Comparison of ENCODE assay signal across 15 cellular contexts in genomic region chr5:88183255-88183654, GRCh38.
"Had no signal": no experiment of that assay in that cellular context is flagged by ENCODE, and none has a peak within 500 bp of the region (broad histone marks: within the 10 kb centered on the region; RNA-seq: fewer than 3 reads in every experiment).

No MANE protein-coding gene starts in this region.

- H3K4me3 ChIP-seq: esophagus muscularis mucosa, heart right ventricle, smooth muscle cell had no signal

- H3K4me2 ChIP-seq: smooth muscle cell had no signal

- H3K27ac Mint-ChIP-seq: activated CD4-positive, alpha-beta memory T cell treated with anti-CD3 and anti-CD28 coated beads for 36 hours; activated T-helper 2 cell treated with anti-CD3 and anti-CD28 coated beads, Interferon-gamma antibody, Interleukin-2, Interleukin-4, amounts not matched to agents 10 μg/mL and 5 μg/mL and 100 μg/mL, durations not matched to agents 14 hours and 24 hours and 36 hours; naive thymus-derived CD4-positive, alpha-beta T cell; type B pancreatic cell had no signal

- H3K27ac ChIP-seq: brain microvascular endothelial cell, esophagus muscularis mucosa, heart right ventricle had no signal

- H3K4me3 Mint-ChIP-seq: activated CD4-positive, alpha-beta memory T cell treated with anti-CD3 and anti-CD28 coated beads for 36 hours; naive thymus-derived CD4-positive, alpha-beta T cell; type B pancreatic cell had no signal

- H3K4me1 Mint-ChIP-seq: naive thymus-derived CD4-positive, alpha-beta T cell had no signal

- H3K4me1 ChIP-seq: esophagus muscularis mucosa, heart right ventricle had no signal

- H3K27me3 Mint-ChIP-seq: activated CD4-positive, alpha-beta memory T cell treated with anti-CD3 and anti-CD28 coated beads for 36 hours; type B pancreatic cell had no signal

- H3K36me3 ChIP-seq: brain microvascular endothelial cell had no signal

- H3K27me3 ChIP-seq: brain microvascular endothelial cell, esophagus muscularis mucosa, heart right ventricle had no signal

- H3K9me3 Mint-ChIP-seq: type B pancreatic cell had no signal

- ATAC-seq: heart right ventricle; naive thymus-derived CD4-positive, alpha-beta T cell; right cardiac atrium had no signal

- DNase-seq: activated CD4-positive, alpha-beta memory T cell treated with anti-CD3 and anti-CD28 coated beads for 36 hours; activated CD8-positive, alpha-beta memory T cell treated with anti-CD3 and anti-CD28 coated beads, Interleukin-2, amount 50 U/mL, for 4 hours; activated naive CD4-positive, alpha-beta T cell treated with anti-CD3 and anti-CD28 coated beads, Interleukin-2, amount 50 U/mL, for 16 hours; brain microvascular endothelial cell; cerebellar nuclear complex; dermis blood vessel endothelial cell; heart right ventricle; mammary epithelial cell; naive thymus-derived CD4-positive, alpha-beta T cell; right cardiac atrium; substantia nigra had no signal
